ENCODE assay signal across 8 cellular contexts in the genomic region with DNA sequence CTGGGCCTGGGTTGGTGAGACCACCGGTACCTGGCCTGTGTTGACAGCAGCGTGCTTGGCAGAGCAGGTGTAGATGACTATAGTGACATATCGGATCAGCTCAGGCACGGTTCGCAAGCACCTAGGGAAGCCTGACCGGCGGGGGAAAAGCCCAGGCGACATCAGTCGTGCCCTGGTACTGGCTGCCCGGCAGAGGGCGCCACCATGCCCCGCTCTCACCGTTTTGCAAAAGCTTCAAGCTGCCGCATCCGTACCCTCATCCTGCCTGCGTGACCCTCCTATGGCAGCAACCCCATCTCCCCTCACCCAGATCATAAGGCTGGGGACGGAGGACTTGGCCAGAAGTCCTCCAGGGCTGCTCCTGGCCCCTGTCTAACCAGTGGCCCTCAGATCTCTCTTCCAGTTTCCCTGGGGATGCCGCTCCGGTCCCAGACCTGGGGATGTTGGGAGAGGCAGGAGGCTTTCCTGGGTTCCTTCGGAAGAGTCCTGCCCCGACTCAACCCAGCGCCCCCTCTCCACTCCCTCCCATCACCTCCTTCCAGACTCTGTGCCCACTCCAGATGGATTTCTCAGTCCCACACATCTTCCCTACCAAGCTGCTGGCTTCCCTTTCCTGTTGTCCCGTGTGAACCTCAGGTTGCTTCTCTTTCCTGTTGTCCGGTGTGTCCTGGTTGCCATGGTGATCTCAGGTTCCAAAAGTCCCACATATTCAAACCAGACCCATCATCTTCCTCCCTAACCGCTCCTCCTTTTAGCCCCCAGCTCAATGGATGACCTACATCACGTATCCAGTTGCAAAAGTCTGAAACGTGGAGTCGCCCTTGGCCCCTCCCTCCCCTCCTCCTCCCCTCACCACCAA. TPM values are rescaled to one million over a fixed set of nuclear protein-coding genes. Genes with fewer than 3 reads are reported as not detected.
DNase-seq lines count a peak whose midpoint lies in the region; ATAC-seq and TF ChIP-seq lines count a peak whose summit lies in the region.

No MANE protein-coding gene starts in this region.

- peaks cover 76% of the 10 kb centered on the region for H3K27me3 ChIP-seq in kidney epithelial cell (ENCODE audit: control insufficient read depth, insufficient read depth, low read length)

- H3K4me3 ChIP-seq in cardiac fibroblast (replicated peaks in 1 of 2; ENCODE audit: low read depth in 2 of 2, low read length in 2 of 2) (no peak overlapping the region), kidney epithelial cell (ENCODE audit: low read depth, low read length) (no peak overlapping the region)

- no peak for TF ChIP-seq POLR2A in GM18505 (IDR thresholded peaks at IDR 0.05; ENCODE audit: borderline replicate concordance, extremely low read depth, insufficient read depth, insufficient read length)

- DNase-seq in NK-92 treated with Interleukin-12 subunit alpha and Interleukin-12 subunit beta, amount 100 ng/mL, for 24 hours (lab: John Stamatoyannopoulos, UW) = peak; percentile 28
- DNase-seq in NK-92 (lab: John Stamatoyannopoulos, UW; ENCODE audit: unreplicated experiment) (no peak), NCI-H128 (lab: John Stamatoyannopoulos, UW; ENCODE audit: unreplicated experiment) (peak; percentile 28), cardiac fibroblast (ENCODE audit: low read depth in 2 of 2) (peak; percentile 69 to 71), kidney epithelial cell (ENCODE audit: low read depth) (no peak)
- DNase-seq in activated CD4-positive, CD25-positive, alpha-beta regulatory T cell (lab: John Stamatoyannopoulos, UW) = peak; percentile 68 to 83 (median 77)
- peak; percentile 88 for DNase-seq in stimulated activated CD4-positive, alpha-beta T cell treated with anti-CD3 and anti-CD28 coated beads, Interleukin-4, amount 100 ng/mL, for 24 hours

- H3K36me3 ChIP-seq in kidney epithelial cell (ENCODE audit: control insufficient read depth, insufficient read depth, low read length) = no peaks in the 10 kb centered on the region

- TF ChIP-seq CTCF in cardiac fibroblast (IDR thresholded peaks at IDR 0.05; ENCODE audit: low read depth, low read length) = peak; percentile 97
- TF ChIP-seq CTCF in kidney epithelial cell (IDR thresholded peaks at IDR 0.05; ENCODE audit: insufficient read depth, low read length, poor library complexity, severe bottlenecking) = peak; percentile 91

- no peak for ATAC-seq in GM18505 (IDR thresholded peaks at IDR 0.05; ENCODE audit: unreplicated experiment)

RNA-seq across cellular contexts. Expression of gene ALOX12B, which starts 13.7 kb away (rescaled TPM):
- 0.08 and 1.2 TPM in 2 replicates for total RNA-seq in kidney epithelial cell

RNA-seq across cellular contexts. Expression of gene ALOX15B, which starts 35.0 kb away (rescaled TPM):
- 0.29 TPM in 1 of 2 replicates, not detected in the other for total RNA-seq in kidney epithelial cell

RNA-seq across cellular contexts. Expression of gene ALOXE3, which starts 44.5 kb away (rescaled TPM):
- 0.75 and 2.5 TPM in 2 replicates for total RNA-seq in kidney epithelial cell

RNA-seq across cellular contexts. Expression of gene HES7, which starts 50.0 kb away (rescaled TPM):
- 1.8 TPM in 1 of 2 replicates, not detected in the other for total RNA-seq in kidney epithelial cell

Comparison
In these comparisons a context has a peak if more than half of its experiments do, and no peak if none do; other contexts are left out.
1. DNase-seq: peak in NK-92 treated with Interleukin-12 subunit alpha and Interleukin-12 subunit beta, amount 100 ng/mL, for 24 hours (single experiment), NCI-H128 (single experiment), activated CD4-positive, CD25-positive, alpha-beta regulatory T cell (4 of 4), cardiac fibroblast (2 of 2) and stimulated activated CD4-positive, alpha-beta T cell treated with anti-CD3 and anti-CD28 coated beads, Interleukin-4, amount 100 ng/mL, for 24 hours (single experiment); none in NK-92 (single experiment) and kidney epithelial cell (single experiment).